22 cellular contexts compared by ENCODE assay signal in the genomic region with DNA sequence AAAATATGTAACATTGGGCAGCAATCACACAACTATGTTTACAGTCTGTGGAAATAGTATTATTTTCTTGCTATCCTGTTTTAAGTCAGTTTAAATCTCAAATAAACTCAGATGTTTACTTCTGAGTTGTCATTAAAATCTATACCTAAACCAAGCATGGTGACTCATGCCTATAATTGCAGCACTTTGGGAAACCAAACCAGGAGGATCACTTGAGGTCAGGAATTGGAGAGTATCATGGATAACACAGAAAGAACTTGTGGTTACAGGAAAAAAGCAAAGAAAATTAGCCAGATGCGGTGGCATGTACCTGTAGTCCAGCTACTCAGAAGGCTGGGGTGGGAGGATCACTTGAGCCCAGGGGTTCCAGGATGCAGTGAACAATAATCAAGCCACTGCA.
DNase-seq lines count a peak whose midpoint lies in the region; TF ChIP-seq lines count a peak whose summit lies in the region.
"Had no signal": no experiment of that assay in that cellular context is flagged by ENCODE, and none has a peak within 500 bp of the region (broad histone marks: within the 10 kb centered on the region; RNA-seq: fewer than 3 reads in every experiment).

No MANE protein-coding gene starts in this region.

- no peak overlapping the region for H2BK120ac ChIP-seq in mesenchymal stem cell (ENCODE audit: low read depth, low read length)

- H2BK12ac ChIP-seq in mesenchymal stem cell (ENCODE audit: low read length in 2 of 2): no peak overlapping the region

- H4K8ac ChIP-seq in mesenchymal stem cell (ENCODE audit: low read length): no peak overlapping the region

- no TSS peak for BruUV-seq in mammary epithelial cell (replicated peaks; lab: Mats Ljungman, UMichigan)

- H2AFZ ChIP-seq in mammary epithelial cell (ENCODE audit: low read depth, low read length): no peak overlapping the region
- H2AFZ ChIP-seq in mesenchymal stem cell (ENCODE audit: low read depth, low read length): no peak overlapping the region

- dilution Hi-C loops in mammary epithelial cell (cut with HindIII; ENCODE audit: low sequenced_read_pairs): no loop called here

- no peaks in the 10 kb centered on the region for H4K20me1 ChIP-seq in mammary epithelial cell (ENCODE audit: insufficient read depth, low read length)
- H4K20me1 ChIP-seq: BLaER1 had no signal

- H2BK15ac ChIP-seq in mesenchymal stem cell (ENCODE audit: low read depth, poor library complexity, severe bottlenecking): no peak overlapping the region

- no peaks in the 10 kb centered on the region for H3K79me2 ChIP-seq in mammary epithelial cell (ENCODE audit: insufficient read depth, low read length)

- no peak overlapping the region for H4K91ac ChIP-seq in mesenchymal stem cell (ENCODE audit: low read length)

- intact Hi-C loops in mammary epithelial cell (cut with micrococcal nuclease): no loop called here

- no peak overlapping the region for H3K4ac ChIP-seq in mesenchymal stem cell (ENCODE audit: low read depth in 1 of 2, low read length in 2 of 2)

- no peaks in the 10 kb centered on the region for H3K79me1 ChIP-seq in mesenchymal stem cell (replicated peaks; ENCODE audit: low read length, poor library complexity, severe bottlenecking)

- H3K4me3 ChIP-seq in MG63 (no peak overlapping the region), mammary epithelial cell (replicated peaks in 1 of 3; ENCODE audit: insufficient read depth in 1 of 3, low read depth in 2 of 3, low read length in 3 of 3) (no peak overlapping the region), mesenchymal stem cell (ENCODE audit: insufficient read depth in 1 of 2, low read depth in 1 of 2, low read length in 2 of 2) (no peak overlapping the region)
- H3K4me3 ChIP-seq: BLaER1, Peyer's patch, SJCRH30 had no signal

- peak; percentile 41 for DNase-seq in HCEC 1CT
- peak; percentile 20 for DNase-seq in MG63
- peak; percentile 28 for DNase-seq in mammary epithelial cell
- peak; percentile 67 for DNase-seq in mesenchymal stem cell
- DNase-seq in DMS79 treated with DMSO at 0.1 percent for 48 hours (lab: John Stamatoyannopoulos, UW): no peak
- no peak for DNase-seq in nucleus accumbens (lab: John Stamatoyannopoulos, UW)
- no peak for DNase-seq in activated gamma-delta T cell treated with Interleukin-2 at 50 U/mL for 16 hours
- DNase-seq: ACHN; CD4-positive, alpha-beta T cell; COR-L47; GOT3; Kasumi-1; NCI-H1092; NCI-H1436 treated with DMSO at 0.1 percent for 48 hours; NCI-H2029; NCI-H2171; NCI-H345; NCI-H524; NCI-H82; Peyer's patch had no signal

- TF ChIP-seq CTCF in mammary epithelial cell (conservative IDR thresholded peaks at IDR 0.05 in 1 of 2, IDR thresholded peaks at IDR 0.05 in 1 of 2; ENCODE audit: extremely low read depth in 1 of 2, insufficient read depth in 1 of 2, low read depth in 1 of 2, low read length in 2 of 2): no peak

- H3K27ac ChIP-seq in mammary epithelial cell (ENCODE audit: insufficient read depth, low read depth, low read length): no peak overlapping the region
- no peak overlapping the region for H3K27ac ChIP-seq in mesenchymal stem cell (ENCODE audit: low read length, poor library complexity, severe bottlenecking)
- H3K27ac ChIP-seq: BLaER1, Peyer's patch, SJCRH30 had no signal

- H3K14ac ChIP-seq in mesenchymal stem cell (ENCODE audit: low read length in 2 of 2): no peak overlapping the region

- H3K4me1 ChIP-seq in mammary epithelial cell (ENCODE audit: insufficient read depth, low read length): no peaks in the 10 kb centered on the region
- no peaks in the 10 kb centered on the region for H3K4me1 ChIP-seq in mesenchymal stem cell (ENCODE audit: control insufficient read depth, insufficient read depth, low read depth, low read length)
- H3K4me1 ChIP-seq: BLaER1, Peyer's patch, SJCRH30 had no signal

- H3K36me3 ChIP-seq in MG63 (no peaks in the 10 kb centered on the region), mammary epithelial cell (ENCODE audit: insufficient read depth, low read length) (no peaks in the 10 kb centered on the region), mesenchymal stem cell (ENCODE audit: control insufficient read depth in 1 of 2, insufficient read depth in 2 of 2, low read depth in 1 of 2, low read length in 2 of 2) (no peaks in the 10 kb centered on the region)
- H3K36me3 ChIP-seq: BLaER1, Peyer's patch, SJCRH30 had no signal

- no peak overlapping the region for H3K23ac ChIP-seq in mesenchymal stem cell (ENCODE audit: low read length in 2 of 2)

- no peak overlapping the region for H3K18ac ChIP-seq in mesenchymal stem cell (ENCODE audit: low read depth in 1 of 2, low read length in 2 of 2)

- H2AK5ac ChIP-seq in mesenchymal stem cell (ENCODE audit: low read length, severe bottlenecking): no peak overlapping the region

- no peak overlapping the region for H2BK5ac ChIP-seq in mesenchymal stem cell (ENCODE audit: low read depth, low read length, poor library complexity, severe bottlenecking)

- H3K27me3 ChIP-seq in MG63 (no peaks in the 10 kb centered on the region), mammary epithelial cell (ENCODE audit: insufficient read depth, low read length) (no peaks in the 10 kb centered on the region), mesenchymal stem cell (ENCODE audit: control insufficient read depth in 1 of 2, insufficient read depth in 1 of 2, low read length in 2 of 2) (no peaks in the 10 kb centered on the region)
- H3K27me3 ChIP-seq: BLaER1, Peyer's patch, SJCRH30 had no signal

- H3K9ac ChIP-seq in mammary epithelial cell (ENCODE audit: insufficient read depth, low read length) (no peak overlapping the region), mesenchymal stem cell (ENCODE audit: low read length) (no peak overlapping the region)
- H3K9ac ChIP-seq: BLaER1 had no signal

- in situ Hi-C loops in mammary epithelial cell (cut with MboI; ENCODE audit: low sequenced_read_pairs in 2 of 2): no loop called here

- CTCF ChIA-PET in mammary epithelial cell (lab: Charles Lee; ENCODE audit: low non-redundant PET): no interaction called here

- WGBS in mammary epithelial cell (ENCODE audit: low coverage, missing lambda C conversion rate): 75% methylated on average over 1 of the region's 1 CpG
- 69% methylated on average over 1 of the region's 1 CpG for WGBS in mesenchymal stem cell

- H3K4me2 ChIP-seq in mammary epithelial cell (ENCODE audit: insufficient read depth, low read depth, low read length): no peak overlapping the region
- H3K4me2 ChIP-seq in mesenchymal stem cell (ENCODE audit: low read length, poor library complexity, severe bottlenecking): no peak overlapping the region
- H3K4me2 ChIP-seq: BLaER1 had no signal

- H3K9me3 ChIP-seq in MG63: no peaks in the 10 kb centered on the region
- peaks cover 4% of the 10 kb centered on the region for H3K9me3 ChIP-seq in mammary epithelial cell (replicated peaks; ENCODE audit: insufficient read depth, low read length)
- peaks cover 1% of the 10 kb centered on the region for H3K9me3 ChIP-seq in mesenchymal stem cell (ENCODE audit: control insufficient read depth, low read length)
- H3K9me3 ChIP-seq: BLaER1, SJCRH30 had no signal

Comparison
In these comparisons a context has a peak if more than half of its experiments do, and no peak if none do; other contexts are left out.
1. DNase-seq: peak in HCEC 1CT (single experiment), MG63 (single experiment), mammary epithelial cell (single experiment) and mesenchymal stem cell (single experiment); none in DMS79 treated with DMSO at 0.1 percent for 48 hours (single experiment), nucleus accumbens (0 of 56) and activated gamma-delta T cell treated with Interleukin-2 at 50 U/mL for 16 hours (single experiment).